In the genomic region with DNA sequence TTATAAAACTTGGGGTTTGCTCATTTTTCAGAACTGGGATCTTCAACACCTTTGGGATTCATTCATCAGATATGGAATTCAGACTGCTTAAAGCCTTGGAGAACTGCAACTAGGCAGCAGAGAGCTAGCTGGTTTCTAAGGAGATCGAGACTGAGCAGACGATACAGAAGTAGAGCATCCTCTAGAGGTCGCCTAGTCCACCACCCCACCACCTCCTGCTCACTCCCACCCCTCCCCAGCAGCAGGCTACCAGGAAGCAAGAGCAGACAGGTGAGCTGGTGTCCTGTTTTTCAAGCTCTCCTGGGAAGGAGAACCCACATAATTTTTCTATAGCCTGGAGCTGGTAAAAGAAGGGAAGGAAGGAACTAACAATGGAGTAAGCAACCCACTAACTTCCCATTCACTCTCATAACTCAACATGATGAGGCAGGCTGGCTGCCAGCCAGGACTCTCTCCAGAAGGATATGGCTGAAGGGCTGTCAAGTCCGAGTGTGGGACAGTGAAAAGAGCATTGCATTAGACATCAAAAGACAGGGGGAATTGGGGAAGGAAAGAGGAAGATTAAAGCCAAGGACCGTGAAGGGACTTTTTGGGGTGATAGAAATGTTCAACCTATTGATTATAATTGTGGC, we compare ENCODE assay signal across 7 cellular contexts. TPM values are rescaled to one million over a fixed set of nuclear protein-coding genes. Genes with fewer than 3 reads are reported as not detected.
A peak's percentile ranks its signal among the peaks of the same experiment; 100 is the strongest.
DNase-seq lines count a peak whose midpoint lies in the region; ATAC-seq, FAIRE-seq and TF ChIP-seq lines count a peak whose summit lies in the region.
"Not testable (repeated sequence)": the region's sequence is repeated elsewhere in the genome, so short reads cannot be mapped to it uniquely, and the experiment has no call there.

No MANE protein-coding gene starts in this region.

- not testable (repeated sequence) for H3K27me3 ChIP-seq in bronchial epithelial cell (ENCODE audit: control insufficient read depth, insufficient read depth, low read length); right cardiac atrium (ENCODE audit: control insufficient read depth, insufficient read depth); naive thymus-derived CD4-positive, alpha-beta T cell (ENCODE audit: control insufficient read depth in 2 of 2, insufficient read depth in 2 of 2, low read length in 2 of 2)

- whole genome bisulfite sequencing in right cardiac atrium = 41% methylated on average over 2 of the region's 5 CpGs

- not testable (repeated sequence) for H3K4me1 ChIP-seq in right cardiac atrium (ENCODE audit: control insufficient read depth, insufficient read depth, low read length); naive thymus-derived CD4-positive, alpha-beta T cell (ENCODE audit: control insufficient read depth in 2 of 2, insufficient read depth in 2 of 2, low read length in 2 of 2)

- not testable (repeated sequence) for H3K36me3 ChIP-seq in bronchial epithelial cell (ENCODE audit: control insufficient read depth, insufficient read depth, low read length); naive thymus-derived CD4-positive, alpha-beta T cell (ENCODE audit: control insufficient read depth in 2 of 3, insufficient read depth in 3 of 3, low read length in 3 of 3)

- POLR2A ChIA-PET in naive thymus-derived CD4-positive, alpha-beta T cell (lab: Charles Lee) = not testable (repeated sequence)

- DNase-seq in SK-N-DZ (ENCODE audit: low spot score) (peak; percentile 0), bronchial epithelial cell (ENCODE audit: low read depth) (peak; percentile 0)
- DNase-seq in right cardiac atrium; naive thymus-derived CD4-positive, alpha-beta T cell: not testable (repeated sequence)

- not testable (repeated sequence) for H3K9me3 ChIP-seq in right cardiac atrium (ENCODE audit: control insufficient read depth, low read length); naive thymus-derived CD4-positive, alpha-beta T cell (ENCODE audit: control insufficient read depth in 2 of 3, low read length in 3 of 3)

- not testable (repeated sequence) for FAIRE-seq in bronchial epithelial cell (lab: Jason Lieb, UNC)

- H3K4me1 Mint-ChIP-seq in naive thymus-derived CD4-positive, alpha-beta T cell = not testable (repeated sequence)

- not testable (repeated sequence) for H3K4me3 ChIP-seq in bronchial epithelial cell (ENCODE audit: low read depth, low read length); right cardiac atrium (ENCODE audit: low read length); naive thymus-derived CD4-positive, alpha-beta T cell (ENCODE audit: low read length)

- H3K27ac ChIP-seq in right cardiac atrium (ENCODE audit: low read length); naive thymus-derived CD4-positive, alpha-beta T cell (ENCODE audit: low read depth, low read length): not testable (repeated sequence)

- H3K36me3 Mint-ChIP-seq in naive thymus-derived CD4-positive, alpha-beta T cell = not testable (repeated sequence)

- peak; percentile 75 for ATAC-seq in GM18909 (IDR thresholded peaks at IDR 0.05; ENCODE audit: poor library complexity, unreplicated experiment)
- peak; percentile 58 for ATAC-seq in HG02623 (IDR thresholded peaks at IDR 0.05; ENCODE audit: unreplicated experiment)
- ATAC-seq in HG03139 (IDR thresholded peaks at IDR 0.05; ENCODE audit: unreplicated experiment) = peak; percentile 68
- peak; percentile 75 to 82 for ATAC-seq in right cardiac atrium
- ATAC-seq in naive thymus-derived CD4-positive, alpha-beta T cell = peak; percentile 52

- CTCF ChIA-PET in naive thymus-derived CD4-positive, alpha-beta T cell (lab: Charles Lee) = not testable (repeated sequence)

- H3K9me3 Mint-ChIP-seq in naive thymus-derived CD4-positive, alpha-beta T cell = not testable (repeated sequence)

- not testable (repeated sequence) for TF ChIP-seq CTCF in bronchial epithelial cell (IDR thresholded peaks at IDR 0.05; ENCODE audit: insufficient read depth, low read length, severe bottlenecking)

- not testable (repeated sequence) for H3K27me3 Mint-ChIP-seq in naive thymus-derived CD4-positive, alpha-beta T cell

- intact Hi-C loops in right cardiac atrium (cut with DNase I); naive thymus-derived CD4-positive, alpha-beta T cell (cut with micrococcal nuclease): not testable (repeated sequence)

- H3K4me3 Mint-ChIP-seq in naive thymus-derived CD4-positive, alpha-beta T cell = not testable (repeated sequence)

- H3K27ac Mint-ChIP-seq in naive thymus-derived CD4-positive, alpha-beta T cell = not testable (repeated sequence)

RNA-seq across cellular contexts. Expression of a gene that starts 29.8 kb away (rescaled TPM):
- polyA plus RNA-seq in SK-N-DZ (2014; cell fraction: cytosol; rRNA removed) = 11.7 and 22.6 TPM in 2 replicates
- polyA plus RNA-seq in SK-N-DZ (2014; cell fraction: nucleus; rRNA removed) = 13.7 and 16.0 TPM in 2 replicates
- 24.0 and 40.8 TPM in 2 replicates for total RNA-seq in bronchial epithelial cell
- 10 to 100 TPM; 16.5 to 22.3 (median 20.0) TPM for total RNA-seq in right cardiac atrium
- polyA plus RNA-seq in right cardiac atrium = 5.9 TPM
- total RNA-seq in naive thymus-derived CD4-positive, alpha-beta T cell = 10 to 100 TPM in 4 of 5 experiments, 1 to 10 TPM in 1; 9.3 to 37.3 (median 23.7) TPM
- polyA plus RNA-seq in naive thymus-derived CD4-positive, alpha-beta T cell = 1 to 10 TPM in 1 of 2 donors, under 1 TPM in 1; 0.85 to 2.3 TPM

RNA-seq across cellular contexts. Expression of a gene that starts 30.5 kb away (rescaled TPM):
- polyA plus RNA-seq in SK-N-DZ (2014; cell fraction: cytosol; rRNA removed) = 14.1 and 17.3 TPM in 2 replicates
- 10.7 and 10.9 TPM in 2 replicates for polyA plus RNA-seq in SK-N-DZ (2014; cell fraction: nucleus; rRNA removed)
- total RNA-seq in bronchial epithelial cell = 0.13 TPM in 1 of 2 replicates, not detected in the other
- under 1 TPM; 0.17 to 0.37 (median 0.24) TPM for total RNA-seq in right cardiac atrium
- 0.09 TPM for polyA plus RNA-seq in right cardiac atrium
- 1 to 10 TPM in 1 of 5 experiments, not detected in 4; 4.9 TPM for total RNA-seq in naive thymus-derived CD4-positive, alpha-beta T cell
- not detected for polyA plus RNA-seq in naive thymus-derived CD4-positive, alpha-beta T cell
